ENCODE assay signal across 8 cellular contexts in the genomic region with DNA sequence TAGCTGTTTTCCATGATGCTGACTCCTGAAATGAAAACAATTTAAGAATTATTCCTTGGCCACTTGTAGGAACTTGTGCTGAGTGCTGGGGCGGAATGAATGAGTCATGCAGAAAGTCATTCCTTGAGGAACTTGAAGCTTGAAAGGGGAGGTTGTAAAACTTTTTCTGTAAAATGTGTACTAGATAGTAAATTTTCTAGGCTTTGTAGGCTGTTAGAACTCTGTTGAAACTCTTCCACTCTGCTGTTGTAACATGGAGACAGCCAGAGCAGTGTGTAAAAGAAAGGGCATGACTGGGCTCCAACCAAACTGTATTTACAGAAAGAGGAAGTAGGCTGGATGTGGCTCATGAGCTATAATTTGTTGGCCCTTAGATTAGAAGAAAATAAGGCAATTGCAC. TPM values are rescaled to one million over a fixed set of nuclear protein-coding genes. Genes with fewer than 3 reads are reported as not detected.
A peak's percentile ranks its signal among the peaks of the same experiment; 100 is the strongest.
DNase-seq lines count a peak whose midpoint lies in the region; ATAC-seq lines count a peak whose summit lies in the region.

No MANE protein-coding gene starts in this region.

- DNase-seq in AG08396 (ENCODE audit: low spot score) (peak; percentile 69), HCEC 1CT (peak; percentile 86), SJSA1 (ENCODE audit: low read depth in 1 of 2, low spot score in 2 of 2) (peak; percentile 69 to 82), fibroblast of the conjunctiva (ENCODE audit: low read depth) (peak; percentile 90), pulmonary artery endothelial cell (ENCODE audit: low read depth, low spot score) (peak; percentile 73), retina (no peak)
- no peak for DNase-seq in activated effector memory CD4-positive, alpha-beta T cell treated with Interleukin-2 at 50 U/mL for 16 hours

- H3K27me3 ChIP-seq in SJSA1 (replicated peaks), result no peaks in the 10 kb centered on the region

- H3K4me1 ChIP-seq in SJSA1 (replicated peaks), result peaks cover 31% of the 10 kb centered on the region

- H3K9me3 ChIP-seq in SJSA1 (replicated peaks), result peaks cover 2% of the 10 kb centered on the region; the same call in 1 of the 2 replicates

- H3K27ac ChIP-seq in SJSA1, result peak overlapping the region; percentile 62

- no peaks in the 10 kb centered on the region for H3K36me3 ChIP-seq in SJSA1

- no peak for ATAC-seq in HG03565 (IDR thresholded peaks at IDR 0.05; ENCODE audit: unreplicated experiment)

- no peak overlapping the region for H3K4me3 ChIP-seq in SJSA1

RNA-seq across cellular contexts. Expression of gene ABCA8, which starts 46.1 kb away (rescaled TPM):
- 4.1 and 16.6 TPM in 2 replicates for total RNA-seq in SJSA1 (2014; rRNA removed; shearing (Covaris generic))
- 45.5 and 51.0 TPM in 2 replicates for total RNA-seq in pulmonary artery endothelial cell

Comparison
In these comparisons a context has a peak if more than half of its experiments do, and no peak if none do; other contexts are left out.
1. DNase-seq: peak in AG08396 (single experiment), HCEC 1CT (single experiment), SJSA1 (2 of 2), fibroblast of the conjunctiva (single experiment) and pulmonary artery endothelial cell (single experiment); none in activated effector memory CD4-positive, alpha-beta T cell treated with Interleukin-2 at 50 U/mL for 16 hours (single experiment) and retina (single experiment).